Comparison of ENCODE assay signal across 23 cellular contexts in the genomic region with DNA sequence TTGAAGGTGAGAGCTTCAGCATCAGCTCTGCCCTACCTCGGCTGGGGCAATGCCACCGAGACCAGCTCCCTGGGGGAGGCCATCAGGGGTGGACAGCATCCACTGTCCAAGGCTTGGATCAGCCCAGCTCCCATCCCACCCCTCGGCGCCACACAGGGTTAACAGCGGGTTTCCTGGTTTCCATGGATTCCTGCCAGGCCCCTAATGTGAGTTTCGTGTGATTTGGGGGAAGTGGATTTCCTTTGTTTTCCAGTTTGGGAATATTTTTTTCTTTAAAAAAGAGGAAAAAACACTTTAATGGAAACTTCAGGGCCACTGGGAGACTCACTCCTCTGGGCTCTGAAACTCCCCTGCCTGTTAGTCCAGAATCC. TPM values are rescaled to one million over a fixed set of nuclear protein-coding genes. Genes with fewer than 3 reads are reported as not detected.
DNase-seq lines count a peak whose midpoint lies in the region; ATAC-seq and TF ChIP-seq lines count a peak whose summit lies in the region.
"Had no signal": no experiment of that assay in that cellular context is flagged by ENCODE, and none has a peak within 500 bp of the region (broad histone marks: within the 10 kb centered on the region; RNA-seq: fewer than 3 reads in every experiment).

No MANE protein-coding gene starts in this region.

- ATAC-seq in lung (ENCODE audit: insufficient read depth, low FRiP score) (no peak), GM21825 (IDR thresholded peaks at IDR 0.05; ENCODE audit: unreplicated experiment) (no peak)
- ATAC-seq: HCT116; naive thymus-derived CD8-positive, alpha-beta T cell; SK-N-SH treated with all-trans-retinoic acid at 6 μM for 48 hours; stimulated activated naive CD8-positive, alpha-beta T cell treated with anti-CD3 and anti-CD28 coated beads, Interleukin-15, amount 100 ng/mL, for 72 hours had no signal

- 39 to 46% methylated on average over 6 of the region's 6 CpGs for WGBS in lung, 2 donors

- H3K27ac ChIP-seq in C4-2B (peak overlapping the region; percentile 42), lung (ENCODE audit: low read depth in 1 of 2, low read length in 1 of 2) (peak overlapping the region; percentile 47 to 85), skeletal muscle tissue (ENCODE audit: low read depth, low read length) (peak overlapping the region; percentile 71)

- H3K36me3 ChIP-seq in lung (ENCODE audit: control insufficient read depth in 2 of 2, insufficient read depth in 2 of 2, low read length in 2 of 2) (no peaks in the 10 kb centered on the region), skeletal muscle tissue (ENCODE audit: control insufficient read depth in 3 of 3, insufficient read depth in 3 of 3, low read length in 3 of 3) (peaks cover 13 to 15% (median 14%) of the 10 kb centered on the region in 3 donors)
- H3K36me3 ChIP-seq: ascending aorta had no signal

- no peak overlapping the region for H3K4me3 ChIP-seq in lung
- H3K4me3 ChIP-seq in skeletal muscle tissue (ENCODE audit: low read length in 3 of 3) = peak overlapping the region in 1 of 3 donors; percentile 29
- H3K4me3 ChIP-seq: ascending aorta, smooth muscle cell had no signal

- no peak for TF ChIP-seq CTCF in C4-2B (conservative IDR thresholded peaks at IDR 0.05)
- no peak for TF ChIP-seq CTCF in lung (IDR thresholded peaks at IDR 0.05; ENCODE audit: control extremely low read depth, extremely low read depth)

- peak overlapping the region; percentile 0 to 70 (median 51) for H3K9ac ChIP-seq in skeletal muscle tissue (ENCODE audit: low read depth in 1 of 3, low read length in 3 of 3)

- H3K27me3 ChIP-seq in lung (ENCODE audit: control insufficient read depth, insufficient read depth) (no peaks in the 10 kb centered on the region), skeletal muscle tissue (ENCODE audit: control insufficient read depth in 3 of 3, insufficient read depth in 3 of 3, low read length in 3 of 3) (no peaks in the 10 kb centered on the region)
- H3K27me3 ChIP-seq: ascending aorta had no signal

- H3K4me1 ChIP-seq in lung (ENCODE audit: control insufficient read depth in 2 of 2, insufficient read depth in 2 of 2, low read length in 2 of 2) (peaks cover 5 to 21% of the 10 kb centered on the region in 2 donors), skeletal muscle tissue (ENCODE audit: control insufficient read depth in 3 of 3, insufficient read depth in 3 of 3, low read length in 3 of 3) (peaks cover 79 to 93% (median 89%) of the 10 kb centered on the region in 3 donors)
- H3K4me1 ChIP-seq: ascending aorta had no signal

- DNase-seq in dermis blood vessel endothelial cell = peak; percentile 65
- DNase-seq in lung (ENCODE audit: low spot score) = no peak
- no peak for DNase-seq in NCI-H187 treated with DMSO at 0.1 percent for 48 hours (lab: John Stamatoyannopoulos, UW)
- no peak for DNase-seq in stimulated activated CD4-positive, alpha-beta T cell treated with anti-CD3 and anti-CD28 coated beads, Interleukin-4, amount 100 ng/mL, for 1 hour
- no peak for DNase-seq in NCI-H226
- DNase-seq: ACHN; activated B cell treated with CpG ODN at 0.5 μM for 24 hours; activated CD4-positive, alpha-beta memory T cell treated with anti-CD3 and anti-CD28 coated beads, Interleukin-2, amount 10 ng/mL, durations not matched to agents 7 days and 5 days; activated naive CD4-positive, alpha-beta T cell treated with anti-CD3 and anti-CD28 coated beads for 36 hours; activated T-cell treated with anti-CD3 and anti-CD28 coated beads for 4 hours; cerebellar nuclear complex; naive thymus-derived CD8-positive, alpha-beta T cell; NCI-H2081; NK-92 treated with Interleukin-12 subunit alpha and Interleukin-12 subunit beta, amount 100 ng/mL, for 24 hours; stimulated activated CD4-positive, alpha-beta T cell treated with anti-CD3 and anti-CD28 coated beads, Interleukin-4, amount 100 ng/mL, for 4 hours; stimulated activated naive CD8-positive, alpha-beta T cell treated with anti-CD3 and anti-CD28 coated beads, Interleukin-15, amount 100 ng/mL, for 72 hours had no signal

- H3K9me3 ChIP-seq in lung (ENCODE audit: control insufficient read depth in 2 of 2, insufficient read depth in 1 of 2, low read length in 1 of 2) (no peaks in the 10 kb centered on the region), skeletal muscle tissue (ENCODE audit: control insufficient read depth in 3 of 3, low read length in 3 of 3) (no peaks in the 10 kb centered on the region)
- H3K9me3 ChIP-seq: ascending aorta had no signal

RNA-seq across cellular contexts. Expression of a gene that starts 34.3 kb away (rescaled TPM):
- 4.3 and 10.8 TPM in 2 replicates for total RNA-seq in dermis blood vessel endothelial cell
- total RNA-seq in lung = 10 to 100 TPM; 61.9 to 69.9 TPM
- 10 to 100 TPM; 10.3 to 19.2 TPM for polyA plus RNA-seq in lung
- total RNA-seq in skeletal muscle tissue = 26.1 TPM
